In the genomic region with DNA sequence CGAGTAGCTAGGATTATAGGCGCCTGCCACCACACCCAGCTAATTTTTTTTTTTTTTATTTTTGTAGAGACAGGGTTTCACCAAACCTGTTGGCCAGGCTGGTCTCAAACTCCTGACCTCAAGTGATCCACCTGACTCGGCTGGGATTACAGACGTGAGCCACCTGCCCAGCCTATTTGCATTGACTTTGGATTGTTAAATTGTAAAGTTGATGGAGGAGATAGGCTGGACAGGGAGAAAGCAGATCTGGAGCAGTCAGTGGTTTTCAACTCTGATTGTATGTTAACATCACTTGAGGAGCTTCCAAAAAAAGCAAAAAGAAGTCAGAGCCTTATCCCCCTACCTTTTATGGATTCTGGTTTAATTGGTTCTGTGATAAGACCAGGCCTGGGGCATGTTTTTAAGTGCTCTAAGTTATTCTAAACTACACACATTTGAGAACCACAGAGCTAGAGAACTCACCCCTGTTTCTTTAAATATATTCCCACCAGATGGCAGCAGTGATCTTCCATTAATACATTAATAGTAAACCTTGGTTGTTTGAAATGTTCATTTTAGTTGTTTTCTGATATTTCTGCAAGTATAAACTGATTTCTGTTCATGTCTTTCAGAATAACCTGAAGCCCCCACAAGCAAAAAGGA, we compare ENCODE assay signal across 8 cellular contexts. TPM values are rescaled to one million over a fixed set of nuclear protein-coding genes. Genes with fewer than 3 reads are reported as not detected.
DNase-seq lines count a peak whose midpoint lies in the region; ATAC-seq, FAIRE-seq and TF ChIP-seq lines count a peak whose summit lies in the region.

No MANE protein-coding gene starts in this region.

- H3K9me3 Mint-ChIP-seq in stimulated activated memory B cell treated with anti-CD40 and anti-IgM and Interleukin-4, amounts not matched to agents 10 μg/mL and 1 μg/mL and 100 μg/mL, for 72 hours = no peaks in the 10 kb centered on the region

- H3K27me3 Mint-ChIP-seq in stimulated activated memory B cell treated with anti-CD40 and anti-IgM and Interleukin-4, amounts not matched to agents 10 μg/mL and 1 μg/mL and 100 μg/mL, for 72 hours = no peaks in the 10 kb centered on the region

- H3K27ac Mint-ChIP-seq in stimulated activated memory B cell treated with anti-CD40 and anti-IgM and Interleukin-4, amounts not matched to agents 10 μg/mL and 1 μg/mL and 100 μg/mL, for 72 hours = no peak overlapping the region

- DNase-seq in A172 (ENCODE audit: low spot score) (peak; percentile 57), GM18507 (ENCODE audit: extremely low spot score, insufficient read length, low read depth) (no peak), RPMI8226 (peak; percentile 44), foreskin fibroblast (peak in 1 of 2 donors; percentile 65)

- peak; percentile 25 for TF ChIP-seq CTCF in foreskin fibroblast (IDR thresholded peaks at IDR 0.05; ENCODE audit: low read depth, low read length)

- no peak for ATAC-seq in stimulated activated memory B cell treated with anti-CD40 and anti-IgM and Interleukin-4, amounts not matched to agents 10 μg/mL and 1 μg/mL and 100 μg/mL, for 72 hours
- ATAC-seq in GM19328 (IDR thresholded peaks at IDR 0.05; ENCODE audit: unreplicated experiment) (no peak), HG03378 (IDR thresholded peaks at IDR 0.05; ENCODE audit: unreplicated experiment) (no peak), HG02840 (IDR thresholded peaks at IDR 0.05; ENCODE audit: low FRiP score, unreplicated experiment) (no peak)

- H3K4me3 Mint-ChIP-seq in stimulated activated memory B cell treated with anti-CD40 and anti-IgM and Interleukin-4, amounts not matched to agents 10 μg/mL and 1 μg/mL and 100 μg/mL, for 72 hours = no peak overlapping the region

- no peaks in the 10 kb centered on the region for H3K4me1 Mint-ChIP-seq in stimulated activated memory B cell treated with anti-CD40 and anti-IgM and Interleukin-4, amounts not matched to agents 10 μg/mL and 1 μg/mL and 100 μg/mL, for 72 hours

- peaks cover 39% of the 10 kb centered on the region for H3K36me3 Mint-ChIP-seq in stimulated activated memory B cell treated with anti-CD40 and anti-IgM and Interleukin-4, amounts not matched to agents 10 μg/mL and 1 μg/mL and 100 μg/mL, for 72 hours

- H3K4me3 ChIP-seq in foreskin fibroblast (ENCODE audit: low read depth in 1 of 2, low read length in 2 of 2) = no peak overlapping the region

- FAIRE-seq in GM18507 (lab: Jason Lieb, UNC) = peak; percentile 58

RNA-seq across cellular contexts. Expression of a gene that starts 7.5 kb away (rescaled TPM):
- 9.8 and 25.1 TPM in 2 replicates for total RNA-seq in A172 (2014; rRNA removed; shearing (Covaris generic))

RNA-seq across cellular contexts. Expression of a gene that starts 15.3 kb away (rescaled TPM):
- total RNA-seq in A172 (2014; rRNA removed; shearing (Covaris generic)) = 34.0 and 37.7 TPM in 2 replicates

RNA-seq across cellular contexts. Expression of a gene that starts 54.0 kb away (rescaled TPM):
- 45.7 and 67.9 TPM in 2 replicates for total RNA-seq in A172 (2014; rRNA removed; shearing (Covaris generic))
